ENCODE assay signal across 25 cellular contexts in genomic region chr1:68811806-68812205, GRCh38.
DNase-seq lines count a peak whose midpoint lies in the region; ATAC-seq and TF ChIP-seq lines count a peak whose summit lies in the region.
"Had no signal": no experiment of that assay in that cellular context is flagged by ENCODE, and none has a peak within 500 bp of the region (broad histone marks: within the 10 kb centered on the region; RNA-seq: fewer than 3 reads in every experiment).

No MANE protein-coding gene starts in this region.

- H4K20me1 ChIP-seq in smooth muscle cell (ENCODE audit: low read depth) = no peaks in the 10 kb centered on the region

- H3K4me2 ChIP-seq in smooth muscle cell = no peak overlapping the region
- H3K4me2 ChIP-seq: GM23338 had no signal

- no peaks in the 10 kb centered on the region for H3K79me2 ChIP-seq in smooth muscle cell (ENCODE audit: low read depth)

- peak overlapping the region; percentile 38 for H2AFZ ChIP-seq in smooth muscle cell (ENCODE audit: low read depth)

- H3F3A ChIP-seq in smooth muscle cell (ENCODE audit: low read depth) = no peaks in the 10 kb centered on the region

- no peak for ATAC-seq in HG03565 (IDR thresholded peaks at IDR 0.05; ENCODE audit: unreplicated experiment)
- ATAC-seq: GM23338; heart left ventricle; left cardiac atrium; stimulated activated naive CD8-positive, alpha-beta T cell treated with anti-CD3 and anti-CD28 coated beads, Interleukin-15, amount 100 ng/mL, for 72 hours had no signal

- no peak overlapping the region for H3K4me3 ChIP-seq in smooth muscle cell
- H3K4me3 ChIP-seq: cardiac muscle cell, GM23338, heart left ventricle, MG63, tibial nerve had no signal

- H3K36me3 ChIP-seq in smooth muscle cell (ENCODE audit: low read depth) = no peaks in the 10 kb centered on the region
- H3K36me3 ChIP-seq: cardiac muscle cell, heart left ventricle, MG63, tibial nerve, WERI-Rb-1 had no signal

- WGBS in smooth muscle cell (ENCODE audit: low lambda C conversion rate) = 89% methylated on average over 5 of the region's 5 CpGs

- no peaks in the 10 kb centered on the region for H3K9me3 ChIP-seq in smooth muscle cell (replicated peaks; ENCODE audit: low read depth)
- H3K9me3 ChIP-seq: heart left ventricle, MG63, tibial nerve had no signal

- H3K27ac ChIP-seq in epithelial cell of prostate = no peak overlapping the region
- H3K27ac ChIP-seq in smooth muscle cell (ENCODE audit: low read depth) = no peak overlapping the region
- H3K27ac ChIP-seq: 22Rv1, cardiac muscle cell, heart left ventricle, tibial nerve, WERI-Rb-1 had no signal

- DNase-seq in NCI-H1092 treated with DMSO at 0.1 percent for 48 hours (lab: John Stamatoyannopoulos, UW) = peak; percentile 8
- DNase-seq in NCI-H1092 (lab: John Stamatoyannopoulos, UW) = no peak
- peak; percentile 87 for DNase-seq in NCI-H345 (lab: John Stamatoyannopoulos, UW)
- DNase-seq in epithelial cell of prostate (ENCODE audit: low read depth, low spot score) = peak; percentile 29
- DNase-seq in smooth muscle cell (lab: John Stamatoyannopoulos, UW; ENCODE audit: unreplicated experiment) = no peak
- no peak for DNase-seq in SKM-1 (lab: John Stamatoyannopoulos, UW; ENCODE audit: unreplicated experiment)
- no peak for DNase-seq in foreskin melanocyte
- DNase-seq: activated CD4-positive, alpha-beta T cell treated with anti-CD3 and anti-CD28 coated beads, Interleukin-2, amount 10 ng/mL, durations not matched to agents 24 days and 14 days; activated naive CD4-positive, alpha-beta T cell treated with anti-CD3 and anti-CD28 coated beads, Interleukin-2, amount 10 ng/mL, durations not matched to agents 7 days and 5 days; activated T-cell treated with anti-CD3 and anti-CD28 coated beads, Interleukin-2, amount 50 U/mL, for 48 hours; CD4-positive, CD25-positive, alpha-beta regulatory T cell; cortex of kidney; heart left ventricle; left cardiac atrium; MG63; NCI-H2029; NCI-H526; stimulated activated naive CD8-positive, alpha-beta T cell treated with anti-CD3 and anti-CD28 coated beads, Interleukin-15, amount 100 ng/mL, for 72 hours; T-helper 9 cell; WERI-Rb-1 had no signal

- no peak overlapping the region for H3K9ac ChIP-seq in smooth muscle cell (ENCODE audit: low read depth)

- H3K27me3 ChIP-seq in smooth muscle cell (ENCODE audit: low read depth) = no peaks in the 10 kb centered on the region
- H3K27me3 ChIP-seq: cardiac muscle cell, heart left ventricle, MG63, tibial nerve had no signal

- peaks cover 6% of the 10 kb centered on the region for H3K4me1 ChIP-seq in smooth muscle cell (ENCODE audit: low read depth)

- TF ChIP-seq CTCF in smooth muscle cell (IDR thresholded peaks at IDR 0.05; ENCODE audit: borderline replicate concordance, insufficient read depth, poor library complexity, severe bottlenecking) = no peak

Comparison
In these comparisons a context has a peak if more than half of its experiments do, and no peak if none do; other contexts are left out.
1. DNase-seq: peak in NCI-H1092 treated with DMSO at 0.1 percent for 48 hours (single experiment), NCI-H345 (single experiment) and epithelial cell of prostate (single experiment); none in NCI-H1092 (single experiment), smooth muscle cell (single experiment), SKM-1 (single experiment) and foreskin melanocyte (single experiment).